8 cellular contexts compared by ENCODE assay signal in the genomic region with DNA sequence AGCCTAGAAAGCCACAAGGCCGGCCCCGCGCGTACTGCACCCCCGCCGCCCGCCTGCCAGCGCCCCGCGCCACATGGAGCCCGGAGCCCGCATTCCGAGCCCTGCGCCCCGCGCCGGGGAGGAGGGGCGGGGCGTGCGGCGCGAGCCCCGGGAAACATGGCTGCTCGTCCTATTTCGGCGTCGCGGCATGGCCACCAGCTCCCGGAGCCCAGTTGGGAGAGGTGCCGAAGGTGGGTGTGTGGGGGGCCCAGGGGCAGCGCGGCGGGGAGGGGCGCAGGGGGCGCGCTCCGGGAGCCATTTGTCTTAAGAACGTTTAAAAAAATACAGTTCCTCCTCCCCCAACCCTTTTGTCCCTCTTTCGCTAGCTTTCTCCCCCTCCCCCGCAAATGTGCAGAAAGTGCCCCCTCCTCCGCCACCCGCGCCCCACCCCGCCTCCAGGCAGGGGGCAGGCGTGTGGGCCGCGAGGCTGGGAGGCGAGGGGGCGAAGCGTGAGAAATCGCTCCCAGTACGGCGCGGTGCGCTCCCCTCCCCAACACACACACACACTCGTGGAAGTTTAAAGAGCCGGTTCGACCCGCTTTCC. TPM values are rescaled to one million over a fixed set of nuclear protein-coding genes. Genes with fewer than 3 reads are reported as not detected.
DNase-seq lines count a peak whose midpoint lies in the region; ATAC-seq and TF ChIP-seq lines count a peak whose summit lies in the region.

No MANE protein-coding gene starts in this region.

- no peak for TF ChIP-seq CTCF in AG04450 (IDR thresholded peaks at IDR 0.05; ENCODE audit: low read depth, low read length)
- TF ChIP-seq CTCF in dorsolateral prefrontal cortex (IDR thresholded peaks at IDR 0.05 in 54 of 56, conservative IDR thresholded peaks at IDR 0.05 in 2 of 56; ENCODE audit: low read depth in 1 of 56, partially characterized antibody in 56 of 56) = peak in 3 of 56 donors; percentile 2 to 20 (median 9)
- TF ChIP-seq CTCF in lower leg skin (IDR thresholded peaks at IDR 0.05) = no peak

- H3K4me3 ChIP-seq in AG04450 (ENCODE audit: low read depth, low read length) (peak overlapping the region; percentile 94), dorsolateral prefrontal cortex (peak overlapping the region; percentile 68 to 99 (median 91)), lower leg skin (ENCODE audit: low read depth, poor library complexity, severe bottlenecking) (peak overlapping the region; percentile 80)

- CTCF ChIA-PET in AG04450 (lab: Charles Lee) = no interaction called here

- POLR2A ChIA-PET in AG04450 (lab: Yijun Ruan, JAX) = no interaction called here

- H3K9me3 ChIP-seq in AG04450 (ENCODE audit: control insufficient read depth, insufficient read depth, low read length) = peaks cover 8% of the 10 kb centered on the region; the same call in 1 of the 2 replicates

- no peak for DNase-seq in AG04450 (ENCODE audit: low read depth, low spot score)
- DNase-seq in NCI-H226 = peak; percentile 75
- DNase-seq in activated CD4-positive, alpha-beta T cell treated with anti-CD3 and anti-CD28 coated beads, Interleukin-2, amount 50 U/mL, for 24 hours (ENCODE audit: low read depth in 1 of 2, low spot score in 1 of 2) = peak; percentile 48 to 61
- DNase-seq in dorsolateral prefrontal cortex = peak in 6 of 10 donors; percentile 42 to 79 (median 62)
- peak; percentile 56 to 92 for DNase-seq in lower leg skin (ENCODE audit: low spot score in 2 of 2)
- DNase-seq in stimulated activated CD4-positive, alpha-beta T cell treated with anti-CD3 and anti-CD28 coated beads, Interleukin-4, amount 100 ng/mL, for 48 hours (ENCODE audit: low read depth in 2 of 2) = peak; percentile 50 to 58

- intact Hi-C loops in dorsolateral prefrontal cortex (cut with DNase I) = loop anchor here (1.0 to 5.0 kb wide), 5 partner anchors 21 to 266 kb away; no protein-coding TSS in a partner anchor
- intact Hi-C loops in lower leg skin (cut with DNase I; ENCODE audit: low total_unique reads) = no loop called here

- TF ChIP-seq POLR2A in lower leg skin (IDR thresholded peaks at IDR 0.05) = no peak

- 0 to 1% methylated on average over 57 to 58 of the region's 59 CpGs for WGBS in lower leg skin, 2 donors

- peak; percentile 20 for ATAC-seq in GM19324 (IDR thresholded peaks at IDR 0.05; ENCODE audit: low FRiP score, unreplicated experiment)
- ATAC-seq in GM21515 (IDR thresholded peaks at IDR 0.05; ENCODE audit: unreplicated experiment) = no peak

- H3K27ac ChIP-seq in AG04450 (ENCODE audit: low read depth, low read length) = peak overlapping the region; percentile 84
- peak overlapping the region; percentile 95 to 100 (median 99) for H3K27ac ChIP-seq in dorsolateral prefrontal cortex

- H3K27me3 ChIP-seq in AG04450 (ENCODE audit: control insufficient read depth, insufficient read depth, low read length) (no peaks in the 10 kb centered on the region), dorsolateral prefrontal cortex (no peaks in the 10 kb centered on the region)

RNA-seq across cellular contexts. Expression of a gene that starts 2.5 kb away (rescaled TPM):
- polyA plus RNA-seq in AG04450 (2011; rRNA removed) = 67.8 and 69.4 TPM in 2 replicates
- 25.7 and 33.3 TPM in 2 replicates for polyA minus RNA-seq in AG04450 (2011; rRNA and poly(A)+ RNA removed)
- total RNA-seq in dorsolateral prefrontal cortex = 100 to 1,000 TPM in 110 of 120 experiments, 10 to 100 TPM in 10; 83.9 to 167 (median 121) TPM
- total RNA-seq in lower leg skin = 10 to 100 TPM; 22.1 to 45.9 (median 35.3) TPM
